In genomic region chr3:155233213-155233612, GRCh38 we compare ENCODE assay signal across 11 cellular contexts.
DNase-seq lines count a peak whose midpoint lies in the region; ATAC-seq and TF ChIP-seq lines count a peak whose summit lies in the region.
"Had no signal": no experiment of that assay in that cellular context is flagged by ENCODE, and none has a peak within 500 bp of the region (broad histone marks: within the 10 kb centered on the region; RNA-seq: fewer than 3 reads in every experiment).

No MANE protein-coding gene starts in this region.

- no peaks in the 10 kb centered on the region for H3K9me3 Mint-ChIP-seq in Calu3 (ENCODE audit: low read depth, unreplicated experiment)
- H3K9me3 Mint-ChIP-seq: activated T-cell treated with anti-CD3 and anti-CD28 coated beads, Interleukin-2, amount 50 U/mL, for 4 hours had no signal

- no peak overlapping the region for H3K4me3 Mint-ChIP-seq in Calu3 (ENCODE audit: low read depth, unreplicated experiment)
- H3K4me3 Mint-ChIP-seq: activated T-cell treated with anti-CD3 and anti-CD28 coated beads, Interleukin-2, amount 50 U/mL, for 4 hours had no signal

- peak overlapping the region; percentile 69 for H3K27ac Mint-ChIP-seq in Calu3 (ENCODE audit: unreplicated experiment)

- CTCF ChIA-PET in Calu3 (lab: Charles Lee), result interaction anchor here (1.2 to 1.7 kb wide), 2 partner anchors 71 to 89 kb away, joined by 4 to 8 read pairs; no protein-coding TSS in a partner anchor

- intact Hi-C loops in Calu3 (cut with micrococcal nuclease; ENCODE audit: unreplicated experiment), result loop anchor here (2.0 kb wide), 1 partner anchor 90 kb away; no protein-coding TSS in a partner anchor

- peak; percentile 51 for DNase-seq in Calu3
- DNase-seq in RPMI7951 (ENCODE audit: low read depth), result peak; percentile 90
- peak; percentile 90 for DNase-seq in fibroblast of villous mesenchyme (ENCODE audit: low read depth)
- peak; percentile 90 for DNase-seq in renal cortical epithelial cell (ENCODE audit: low read depth)
- DNase-seq in activated CD4-positive, alpha-beta T cell treated with anti-CD3 and anti-CD28 coated beads for 4 hours, result no peak
- DNase-seq in stimulated activated naive CD8-positive, alpha-beta T cell treated with anti-CD3 and anti-CD28 coated beads, Interleukin-15, Interleukin-2, amounts not matched to agents 100 U/mL and 50 U/mL, for 24 hours, result no peak
- DNase-seq: activated T-cell treated with anti-CD3 and anti-CD28 coated beads, Interleukin-2, amount 50 U/mL, for 4 hours; GDM1; NCI-H526 treated with DMSO at 0.1 percent for 48 hours had no signal

- H3K4me3 ChIP-seq in fibroblast of villous mesenchyme (ENCODE audit: low read depth, low read length), result no peak overlapping the region

- no peaks in the 10 kb centered on the region for H3K27me3 Mint-ChIP-seq in Calu3 (ENCODE audit: unreplicated experiment)

- H3K4me1 Mint-ChIP-seq in Calu3 (ENCODE audit: low read depth, unreplicated experiment), result peaks cover 26% of the 10 kb centered on the region

- TF ChIP-seq CTCF in Calu3 (IDR thresholded peaks at IDR 0.05; ENCODE audit: unreplicated experiment), result no peak
- no peak for TF ChIP-seq CTCF in fibroblast of villous mesenchyme (IDR thresholded peaks at IDR 0.05; ENCODE audit: insufficient read depth, low read depth, low read length)

- peaks cover 5% of the 10 kb centered on the region for H3K36me3 Mint-ChIP-seq in Calu3 (ENCODE audit: insufficient read depth, unreplicated experiment)

- no peak for ATAC-seq in stimulated activated naive CD8-positive, alpha-beta T cell treated with anti-CD3 and anti-CD28 coated beads, Interleukin-15, Interleukin-2, amounts not matched to agents 100 U/mL and 50 U/mL, for 24 hours
- no peak for ATAC-seq in GM21381 (IDR thresholded peaks at IDR 0.05; ENCODE audit: unreplicated experiment)
- no peak for ATAC-seq in esophagus mucosa
- ATAC-seq: activated T-cell treated with anti-CD3 and anti-CD28 coated beads, Interleukin-2, amount 50 U/mL, for 4 hours had no signal

- no TSS peak for BruUV-seq in Calu3 (replicated peaks; lab: Mats Ljungman, UMichigan)

Comparison
In these comparisons a context has a peak if more than half of its experiments do, and no peak if none do; other contexts are left out.
1. DNase-seq: peak in Calu3 (single experiment), RPMI7951 (single experiment), fibroblast of villous mesenchyme (single experiment) and renal cortical epithelial cell (single experiment); none in activated CD4-positive, alpha-beta T cell treated with anti-CD3 and anti-CD28 coated beads for 4 hours (0 of 2) and stimulated activated naive CD8-positive, alpha-beta T cell treated with anti-CD3 and anti-CD28 coated beads, Interleukin-15, Interleukin-2, amounts not matched to agents 100 U/mL and 50 U/mL, for 24 hours (single experiment).